ENCODE assay signal across 4 cellular contexts in the genomic region with DNA sequence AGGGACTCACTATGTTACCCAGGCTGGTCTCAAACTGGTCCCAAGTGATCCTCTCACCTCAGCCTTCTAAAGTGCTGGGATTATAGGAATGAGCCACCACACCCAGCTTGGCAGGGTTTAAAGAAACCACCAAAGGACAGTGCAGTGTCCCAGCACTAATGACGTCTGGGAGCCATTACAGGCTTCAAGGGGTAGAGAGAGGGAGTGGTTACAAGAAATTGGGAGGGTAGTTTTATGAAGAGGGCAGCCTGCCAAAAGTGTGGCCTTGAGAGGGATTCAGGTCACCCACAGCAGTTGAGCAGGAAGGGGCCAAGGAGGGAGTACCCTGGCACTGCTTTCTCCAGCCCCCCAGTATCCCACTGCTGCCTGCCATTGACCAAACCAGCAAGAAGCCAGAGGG. TPM values are rescaled to one million over a fixed set of nuclear protein-coding genes. Genes with fewer than 3 reads are reported as not detected.
"Had no signal": no experiment of that assay in that cellular context is flagged by ENCODE, and none has a peak within 500 bp of the region (broad histone marks: within the 10 kb centered on the region; RNA-seq: fewer than 3 reads in every experiment).

No MANE protein-coding gene starts in this region.

RNA-seq across cellular contexts. Expression of a gene that starts 1.3 kb away (rescaled TPM):
- total RNA-seq: GM23248, H4, HT-29, IMR-90 had no signal
- polyA plus RNA-seq: GM23248, IMR-90 had no signal
